ENCODE assay signal across 17 cellular contexts in the genomic region with DNA sequence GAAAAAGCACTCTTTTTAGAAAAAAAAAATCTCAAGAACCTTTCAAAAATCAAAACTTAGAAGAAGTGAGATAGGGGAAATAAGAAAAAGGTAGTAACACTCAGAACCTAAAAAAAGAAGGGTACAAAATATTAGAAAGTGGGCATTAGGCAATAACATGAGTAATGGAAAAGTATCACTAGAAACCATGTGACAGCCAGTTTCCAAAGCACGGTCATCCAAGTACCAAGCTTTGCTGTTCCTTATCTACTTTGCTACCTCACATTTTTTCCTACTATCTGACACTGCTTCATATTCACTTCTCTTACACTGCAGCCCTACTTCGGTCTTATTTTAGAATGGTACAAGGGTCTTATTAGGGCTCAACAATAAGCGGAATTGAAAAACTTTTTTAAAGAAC. TPM values are rescaled to one million over a fixed set of nuclear protein-coding genes. Genes with fewer than 3 reads are reported as not detected.
A peak's percentile ranks its signal among the peaks of the same experiment; 100 is the strongest.
DNase-seq lines count a peak whose midpoint lies in the region; ATAC-seq and TF ChIP-seq lines count a peak whose summit lies in the region.
"Had no signal": no experiment of that assay in that cellular context is flagged by ENCODE, and none has a peak within 500 bp of the region (broad histone marks: within the 10 kb centered on the region; RNA-seq: fewer than 3 reads in every experiment).

No MANE protein-coding gene starts in this region.

- TF ChIP-seq CTCF in gastrocnemius medialis (IDR thresholded peaks at IDR 0.05 in 4 of 5, conservative IDR thresholded peaks at IDR 0.05 in 1 of 5) (no peak), WERI-Rb-1 (IDR thresholded peaks at IDR 0.05; ENCODE audit: low read depth, low read length) (no peak)

- ATAC-seq in gastrocnemius medialis (peak; percentile 74 to 92), HG02678 (IDR thresholded peaks at IDR 0.05; ENCODE audit: unreplicated experiment) (no peak)
- ATAC-seq: activated T-cell treated with anti-CD3 and anti-CD28 coated beads, Interleukin-2, amount 50 U/mL, for 4 hours; CD8-positive, alpha-beta T cell had no signal

- H3K27ac ChIP-seq in gastrocnemius medialis = peak overlapping the region in 3 of 4 donors; percentile 36 to 63 (median 50)
- H3K27ac ChIP-seq in WERI-Rb-1 = no peak overlapping the region
- H3K27ac ChIP-seq: neutrophil had no signal

- intact Hi-C loops in gastrocnemius medialis (cut with DNase I; ENCODE audit: low total_unique reads) = no loop called here

- H3K27me3 ChIP-seq in gastrocnemius medialis (no peaks in the 10 kb centered on the region), WERI-Rb-1 (ENCODE audit: insufficient read depth, low read depth, severe bottlenecking) (no peaks in the 10 kb centered on the region)
- H3K27me3 ChIP-seq: neutrophil, sigmoid colon had no signal

- TF ChIP-seq POLR2A in erythroblast (IDR thresholded peaks at IDR 0.05; ENCODE audit: low read length) = no peak
- no peak for TF ChIP-seq POLR2A in gastrocnemius medialis (IDR thresholded peaks at IDR 0.05)

- in situ Hi-C loops in gastrocnemius medialis (cut with MboI; ENCODE audit: low sequenced_read_pairs in 4 of 4) = no loop called here

- H3K9me3 ChIP-seq in gastrocnemius medialis = no peaks in the 10 kb centered on the region
- H3K9me3 ChIP-seq in WERI-Rb-1 (ENCODE audit: severe bottlenecking) = no peaks in the 10 kb centered on the region
- H3K9me3 ChIP-seq: neutrophil, sigmoid colon had no signal

- H3K4me3 ChIP-seq in gastrocnemius medialis (no peak overlapping the region), WERI-Rb-1 (ENCODE audit: low read depth, low read length) (no peak overlapping the region)
- H3K4me3 ChIP-seq: sigmoid colon had no signal

- H3K36me3 ChIP-seq in gastrocnemius medialis (no peaks in the 10 kb centered on the region), WERI-Rb-1 (no peaks in the 10 kb centered on the region)
- H3K36me3 ChIP-seq: neutrophil, sigmoid colon had no signal

- DNase-seq in NOMO-1 treated with DMSO at 0.1 percent for 48 hours (lab: John Stamatoyannopoulos, UW; ENCODE audit: unreplicated experiment) = peak; percentile 17
- DNase-seq in NOMO-1 treated with dmso at 0.1 percent for 144 hours (lab: John Stamatoyannopoulos, UW; ENCODE audit: unreplicated experiment) = no peak
- peak; percentile 28 for DNase-seq in NCI-H226
- DNase-seq in erythroblast (lab: John Stamatoyannopoulos, UW) = peak; percentile 17 to 42
- DNase-seq in gastrocnemius medialis = no peak
- DNase-seq in WERI-Rb-1 = no peak
- DNase-seq in stimulated activated CD4-positive, alpha-beta T cell treated with anti-CD3 and anti-CD28 coated beads, Interleukin-4, amount 100 ng/mL, for 4 hours = no peak
- DNase-seq: 8988T; activated CD4-positive, alpha-beta T cell treated with anti-CD3 and anti-CD28 coated beads, Interleukin-2, amount 50 U/mL, for 1 hour; activated T-cell treated with anti-CD3 and anti-CD28 coated beads, Interleukin-2, amount 50 U/mL, for 4 hours; CD8-positive, alpha-beta T cell; H9; sigmoid colon; stimulated activated CD4-positive, alpha-beta T cell treated with anti-CD3 and anti-CD28 coated beads, Interleukin-4, amount 100 ng/mL, for 1 hour; T-helper 2 cell had no signal

- H3K4me1 ChIP-seq in gastrocnemius medialis = peaks cover 22 to 28% of the 10 kb centered on the region in 2 donors

RNA-seq across cellular contexts. Expression of a gene that starts 30.3 kb away (rescaled TPM):
- total RNA-seq in gastrocnemius medialis = 10 to 100 TPM in 3 of 4 donors, 1 to 10 TPM in 1; 8.3 to 19.2 (median 17.8) TPM

Comparison
In these comparisons a context has a peak if more than half of its experiments do, and no peak if none do; other contexts are left out.
1. DNase-seq: peak in NOMO-1 treated with DMSO at 0.1 percent for 48 hours (single experiment), NCI-H226 (single experiment) and erythroblast (2 of 2); none in NOMO-1 treated with dmso at 0.1 percent for 144 hours (single experiment), gastrocnemius medialis (0 of 2), WERI-Rb-1 (single experiment) and stimulated activated CD4-positive, alpha-beta T cell treated with anti-CD3 and anti-CD28 coated beads, Interleukin-4, amount 100 ng/mL, for 4 hours (0 of 2).